ENCODE assay signal across 3 cellular contexts in the genomic region with DNA sequence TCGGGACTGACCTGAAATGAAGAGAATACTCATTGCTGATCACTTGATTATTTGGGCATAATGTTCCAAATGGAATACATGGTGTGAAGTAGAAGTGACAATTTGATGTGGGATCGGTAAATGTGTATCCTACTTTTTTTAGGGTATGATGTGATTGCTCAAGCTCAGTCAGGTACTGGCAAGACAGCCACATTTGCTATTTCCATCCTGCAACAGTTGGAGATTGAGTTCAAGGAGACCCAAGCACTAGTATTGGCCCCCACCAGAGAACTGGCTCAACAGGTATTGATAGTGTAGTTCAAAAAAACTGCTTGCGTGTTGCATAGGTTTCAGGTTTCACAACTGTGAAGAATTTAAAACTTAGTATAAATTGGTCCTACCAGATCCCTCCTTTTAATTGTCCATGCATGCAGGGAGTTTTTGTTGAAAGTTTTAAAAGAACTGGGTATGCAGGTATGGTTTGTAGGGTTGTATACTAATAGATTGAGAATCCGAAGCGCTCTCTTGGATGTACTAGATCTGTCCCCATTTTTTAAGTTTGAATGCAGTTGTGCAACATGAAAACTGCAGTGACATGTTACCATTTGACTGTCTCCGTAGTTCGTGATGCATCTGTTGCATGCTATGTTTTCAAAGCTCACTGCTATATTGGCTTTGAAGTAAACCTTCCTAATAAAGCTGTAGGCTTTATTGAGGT.
TF ChIP-seq lines count a peak whose summit lies in the region.

No MANE protein-coding gene starts in this region.

TF ChIP-seq in A549, 52 proteins besides CTCF, POLR2A, EP300 and RAD21:
- TF ChIP-seq ESRRA (IDR thresholded peaks at IDR 0.05; ENCODE audit: borderline replicate concordance, low read length), result no peak
- no peak for TF ChIP-seq JUNB (IDR thresholded peaks at IDR 0.05)
- TF ChIP-seq, protein P1, sequence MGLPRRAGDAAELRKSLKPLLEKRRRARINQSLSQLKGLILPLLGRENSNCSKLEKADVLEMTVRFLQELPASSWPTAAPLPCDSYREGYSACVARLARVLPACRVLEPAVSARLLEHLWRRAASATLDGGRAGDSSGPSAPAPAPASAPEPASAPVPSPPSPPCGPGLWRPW (IDR thresholded peaks at IDR 0.05), result no peak
- TF ChIP-seq ZNF302 (CRISPR knock-in tag; IDR thresholded peaks at IDR 0.05), result no peak
- no peak for TF ChIP-seq FOSL2 (IDR thresholded peaks at IDR 0.05)
- no peak for TF ChIP-seq FOSL2 (CRISPR knock-in tag; IDR thresholded peaks at IDR 0.05)
- TF ChIP-seq ZFP36 (IDR thresholded peaks at IDR 0.05; ENCODE audit: borderline replicate concordance, partially characterized antibody), result no peak
- 0 out of 4 replicates have a peak, but pooled peaks of 1 of the 2 experiments have one; percentile 15 for TF ChIP-seq CEBPB (IDR thresholded peaks at IDR 0.05)
- TF ChIP-seq MAFK (IDR thresholded peaks at IDR 0.05; ENCODE audit: partially characterized antibody), result no peak

TF ChIP-seq in HEK293, 187 proteins besides CTCF, POLR2A, EP300 and RAD21:
- TF ChIP-seq ZFP69B (tag by site-specific recombination; IDR thresholded peaks at IDR 0.05), result no peak
- TF ChIP-seq, protein P2, sequence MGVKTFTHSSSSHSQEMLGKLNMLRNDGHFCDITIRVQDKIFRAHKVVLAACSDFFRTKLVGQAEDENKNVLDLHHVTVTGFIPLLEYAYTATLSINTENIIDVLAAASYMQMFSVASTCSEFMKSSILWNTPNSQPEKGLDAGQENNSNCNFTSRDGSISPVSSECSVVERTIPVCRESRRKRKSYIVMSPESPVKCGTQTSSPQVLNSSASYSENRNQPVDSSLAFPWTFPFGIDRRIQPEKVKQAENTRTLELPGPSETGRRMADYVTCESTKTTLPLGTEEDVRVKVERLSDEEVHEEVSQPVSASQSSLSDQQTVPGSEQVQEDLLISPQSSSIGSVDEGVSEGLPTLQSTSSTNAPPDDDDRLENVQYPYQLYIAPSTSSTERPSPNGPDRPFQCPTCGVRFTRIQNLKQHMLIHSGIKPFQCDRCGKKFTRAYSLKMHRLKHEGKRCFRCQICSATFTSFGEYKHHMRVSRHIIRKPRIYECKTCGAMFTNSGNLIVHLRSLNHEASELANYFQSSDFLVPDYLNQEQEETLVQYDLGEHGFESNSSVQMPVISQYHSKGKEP (tag by site-specific recombination; IDR thresholded peaks at IDR 0.05), result peak; percentile 59; the same call in 1 of the 2 replicates
- TF ChIP-seq, protein P3, sequence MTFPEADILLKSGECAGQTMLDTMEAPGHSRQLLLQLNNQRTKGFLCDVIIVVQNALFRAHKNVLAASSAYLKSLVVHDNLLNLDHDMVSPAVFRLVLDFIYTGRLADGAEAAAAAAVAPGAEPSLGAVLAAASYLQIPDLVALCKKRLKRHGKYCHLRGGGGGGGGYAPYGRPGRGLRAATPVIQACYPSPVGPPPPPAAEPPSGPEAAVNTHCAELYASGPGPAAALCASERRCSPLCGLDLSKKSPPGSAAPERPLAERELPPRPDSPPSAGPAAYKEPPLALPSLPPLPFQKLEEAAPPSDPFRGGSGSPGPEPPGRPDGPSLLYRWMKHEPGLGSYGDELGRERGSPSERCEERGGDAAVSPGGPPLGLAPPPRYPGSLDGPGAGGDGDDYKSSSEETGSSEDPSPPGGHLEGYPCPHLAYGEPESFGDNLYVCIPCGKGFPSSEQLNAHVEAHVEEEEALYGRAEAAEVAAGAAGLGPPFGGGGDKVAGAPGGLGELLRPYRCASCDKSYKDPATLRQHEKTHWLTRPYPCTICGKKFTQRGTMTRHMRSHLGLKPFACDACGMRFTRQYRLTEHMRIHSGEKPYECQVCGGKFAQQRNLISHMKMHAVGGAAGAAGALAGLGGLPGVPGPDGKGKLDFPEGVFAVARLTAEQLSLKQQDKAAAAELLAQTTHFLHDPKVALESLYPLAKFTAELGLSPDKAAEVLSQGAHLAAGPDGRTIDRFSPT (tag by site-specific recombination; IDR thresholded peaks at IDR 0.05), result no peak
- peak; percentile 94 for TF ChIP-seq SCRT2 (tag by site-specific recombination; IDR thresholded peaks at IDR 0.05)
- TF ChIP-seq ZNF202 (tag by site-specific recombination; IDR thresholded peaks at IDR 0.05; ENCODE audit: borderline replicate concordance), result no peak
- TF ChIP-seq SCRT1 (tag by site-specific recombination; IDR thresholded peaks at IDR 0.05; ENCODE audit: borderline replicate concordance), result peak; percentile 72
- TF ChIP-seq ZNF510 (tag by site-specific recombination; IDR thresholded peaks at IDR 0.05; ENCODE audit: insufficient replicate concordance), result no peak

TF ChIP-seq in GM12878, 131 proteins besides CTCF, POLR2A, EP300 and RAD21:
- TF ChIP-seq EZH2 (IDR thresholded peaks at IDR 0.05; ENCODE audit: borderline replicate concordance, control insufficient read depth, low read depth, low read length) (no peak), MTA3 (IDR thresholded peaks at IDR 0.05; ENCODE audit: borderline replicate concordance, low read length) (no peak), SUPT20H (IDR thresholded peaks at IDR 0.05; ENCODE audit: borderline replicate concordance, control insufficient read depth, low read depth, low read length) (no peak), POLR2AphosphoS5 (IDR thresholded peaks at IDR 0.05; ENCODE audit: low read length) (peak; percentile 45; the same call in 1 of the 2 replicates), NRF1 (conservative IDR thresholded peaks at IDR 0.05; ENCODE audit: low read depth, low read length) (no peak), NR2C2 (IDR thresholded peaks at IDR 0.05; ENCODE audit: borderline replicate concordance, control insufficient read depth, insufficient read length, low read depth) (no peak), TCF7 (IDR thresholded peaks at IDR 0.05; ENCODE audit: borderline replicate concordance) (no peak), RUNX3 (IDR thresholded peaks at IDR 0.05; ENCODE audit: low read length) (no peak), POLR2AphosphoS2 (IDR thresholded peaks at IDR 0.05; ENCODE audit: low read depth, low read length) (peak; percentile 63; the same call in 1 of the 2 replicates), KLF5 (IDR thresholded peaks at IDR 0.05; ENCODE audit: partially characterized antibody) (no peak)
- TF ChIP-seq, protein P4, sequence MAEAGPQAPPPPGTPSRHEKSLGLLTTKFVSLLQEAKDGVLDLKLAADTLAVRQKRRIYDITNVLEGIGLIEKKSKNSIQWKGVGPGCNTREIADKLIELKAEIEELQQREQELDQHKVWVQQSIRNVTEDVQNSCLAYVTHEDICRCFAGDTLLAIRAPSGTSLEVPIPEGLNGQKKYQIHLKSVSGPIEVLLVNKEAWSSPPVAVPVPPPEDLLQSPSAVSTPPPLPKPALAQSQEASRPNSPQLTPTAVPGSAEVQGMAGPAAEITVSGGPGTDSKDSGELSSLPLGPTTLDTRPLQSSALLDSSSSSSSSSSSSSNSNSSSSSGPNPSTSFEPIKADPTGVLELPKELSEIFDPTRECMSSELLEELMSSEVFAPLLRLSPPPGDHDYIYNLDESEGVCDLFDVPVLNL (IDR thresholded peaks at IDR 0.05; ENCODE audit: low read depth, low read length), result no peak
TF ChIP-seq in GM12878: peak in this region for 2.
